10 cellular contexts compared by ENCODE assay signal in genomic region chr20:3068986-3069900, GRCh38. TPM values are rescaled to one million over a fixed set of nuclear protein-coding genes. Genes with fewer than 3 reads are reported as not detected.
DNase-seq lines count a peak whose midpoint lies in the region; ATAC-seq and TF ChIP-seq lines count a peak whose summit lies in the region.
"Had no signal": no experiment of that assay in that cellular context is flagged by ENCODE, and none has a peak within 500 bp of the region (broad histone marks: within the 10 kb centered on the region; RNA-seq: fewer than 3 reads in every experiment).

No MANE protein-coding gene starts in this region.

- H3K36me3 ChIP-seq in BE2C (no peaks in the 10 kb centered on the region), PC-9 (ENCODE audit: low read depth) (no peaks in the 10 kb centered on the region)
- H3K36me3 ChIP-seq: ascending aorta had no signal

- no peaks in the 10 kb centered on the region for H3K4me1 ChIP-seq in BE2C
- H3K4me1 ChIP-seq in PC-9 (replicated peaks; ENCODE audit: insufficient read depth), result peaks cover 54% of the 10 kb centered on the region

- H4K20me1 ChIP-seq in PC-9 (ENCODE audit: insufficient read depth), result no peaks in the 10 kb centered on the region

- no peak for ATAC-seq in GM21390 (IDR thresholded peaks at IDR 0.05; ENCODE audit: unreplicated experiment)

- no peaks in the 10 kb centered on the region for H3K9me3 ChIP-seq in BE2C
- no peaks in the 10 kb centered on the region for H3K9me3 ChIP-seq in PC-9 (ENCODE audit: insufficient read depth, low read depth)
- H3K9me3 ChIP-seq: ascending aorta had no signal

- no peaks in the 10 kb centered on the region for H3K9me2 ChIP-seq in PC-9 (ENCODE audit: insufficient read depth)

- TF ChIP-seq CTCF in BE2C (IDR thresholded peaks at IDR 0.05; ENCODE audit: low read depth, low read length) (peak; percentile 28), GM12874 (IDR thresholded peaks at IDR 0.05; ENCODE audit: insufficient read depth, low read depth, low read length) (peak; percentile 47; the same call in 1 of the 2 replicates), PC-9 (conservative IDR thresholded peaks at IDR 0.05) (no peak; the same call in 1 of the 2 replicates)

- DNase-seq in BE2C, result no peak
- DNase-seq in PC-9, result peak; percentile 67 to 92
- peak; percentile 21 for DNase-seq in fibroblast of gingiva (ENCODE audit: low read depth)
- no peak for DNase-seq in epidermal melanocyte (ENCODE audit: insufficient read length, low spot score)
- no peak for DNase-seq in NCI-H524 (lab: John Stamatoyannopoulos, UW)
- no peak for DNase-seq in caudate nucleus (lab: John Stamatoyannopoulos, UW)
- DNase-seq: NCI-H446 treated with DMSO at 0.1 percent for 48 hours had no signal

- H3K4me2 ChIP-seq in PC-9, result peak overlapping the region; percentile 4; the same call in 1 of the 2 replicates

- CTCF ChIA-PET in PC-9 (lab: Charles Lee), result interaction anchor here (0.5 to 1.1 kb wide), 2 partner anchors 46 to 562 kb away, joined by 12 to 19 read pairs; no protein-coding TSS in a partner anchor

- H3K27ac ChIP-seq in PC-9 (peak overlapping the region; percentile 68), caudate nucleus (ENCODE audit: low read depth, low read length) (no peak overlapping the region)
- H3K27ac ChIP-seq: ascending aorta had no signal

- H3K79me2 ChIP-seq in PC-9 (ENCODE audit: low read depth), result no peaks in the 10 kb centered on the region

- POLR2A ChIA-PET in PC-9 (lab: Charles Lee; ENCODE audit: unreplicated experiment), result no interaction called here

- H3F3A ChIP-seq in PC-9 (ENCODE audit: insufficient read depth, low read depth), result peaks cover 53% of the 10 kb centered on the region

- no peak overlapping the region for H2AFZ ChIP-seq in PC-9

- no peak overlapping the region for H3K4me3 ChIP-seq in BE2C (ENCODE audit: low read depth, low read length)
- H3K4me3 ChIP-seq in PC-9, result no peak overlapping the region
- H3K4me3 ChIP-seq: ascending aorta had no signal

- BruUV-seq in PC-9 (replicated peaks; lab: Mats Ljungman, UMichigan), result no TSS peak

- intact Hi-C loops in PC-9 (cut with micrococcal nuclease; ENCODE audit: unreplicated experiment), result no loop called here

- H3K27me3 ChIP-seq in BE2C (peaks cover 9% of the 10 kb centered on the region; the same call in 1 of the 2 replicates), PC-9 (ENCODE audit: insufficient read depth, low read depth) (no peaks in the 10 kb centered on the region)
- H3K27me3 ChIP-seq: ascending aorta had no signal

RNA-seq across cellular contexts. Expression of gene OXT, which starts 2.2 kb away (rescaled TPM):
- not detected for polyA plus RNA-seq in BE2C (2012; ENCODE audit: insufficient read depth, insufficient read length, low read depth)
- total RNA-seq in PC-9 (2021), result not detected in 2 replicates
- total RNA-seq: ascending aorta had no signal

RNA-seq across cellular contexts. Expression of gene AVP, which starts 15.3 kb away (rescaled TPM):
- not detected for polyA plus RNA-seq in BE2C (2012; ENCODE audit: insufficient read depth, insufficient read length, low read depth)
- not detected in 2 replicates for total RNA-seq in PC-9 (2021)
- total RNA-seq: ascending aorta had no signal

RNA-seq across cellular contexts. Expression of gene MRPS26, which starts 23.4 kb away (rescaled TPM):
- 123 TPM for polyA plus RNA-seq in BE2C (2012; ENCODE audit: insufficient read depth, insufficient read length, low read depth)
- 58.3 and 84.9 TPM in 2 replicates for total RNA-seq in PC-9 (2021)

RNA-seq across cellular contexts. Expression of gene GNRH2, which starts 25.8 kb away (rescaled TPM):
- polyA plus RNA-seq in BE2C (2012; ENCODE audit: insufficient read depth, insufficient read length, low read depth), result not detected
- total RNA-seq in PC-9 (2021), result 0.65 and 1.1 TPM in 2 replicates
- total RNA-seq: ascending aorta had no signal

Comparison
In these comparisons a context has a peak if more than half of its experiments do, and no peak if none do; other contexts are left out.
1. DNase-seq: peak in PC-9 (2 of 2) and fibroblast of gingiva (single experiment); none in BE2C (single experiment), epidermal melanocyte (single experiment), NCI-H524 (0 of 2) and caudate nucleus (0 of 61).